ENCODE assay signal across 1 cellular context in genomic region chr12:102811125-102811737, GRCh38.
TF ChIP-seq lines count a peak whose summit lies in the region.

No MANE protein-coding gene starts in this region.

TF ChIP-seq in GM23338, 12 proteins besides CTCF, POLR2A, EP300 and RAD21 (continued from another document):
- TF ChIP-seq ZNF462 (CRISPR knock-in tag; IDR thresholded peaks at IDR 0.05) (no peak), CREB1 (CRISPR knock-in tag; IDR thresholded peaks at IDR 0.05; ENCODE audit: low read depth) (no peak), EZH2 (IDR thresholded peaks at IDR 0.05; ENCODE audit: low read depth, unreplicated experiment) (no peak), JUNB (IDR thresholded peaks at IDR 0.05; ENCODE audit: unreplicated experiment) (no peak), STAT1 (IDR thresholded peaks at IDR 0.05; ENCODE audit: unreplicated experiment) (no peak)
TF ChIP-seq in GM23338: peak in this region for 0.
